ENCODE assay signal across 9 cellular contexts in the genomic region with DNA sequence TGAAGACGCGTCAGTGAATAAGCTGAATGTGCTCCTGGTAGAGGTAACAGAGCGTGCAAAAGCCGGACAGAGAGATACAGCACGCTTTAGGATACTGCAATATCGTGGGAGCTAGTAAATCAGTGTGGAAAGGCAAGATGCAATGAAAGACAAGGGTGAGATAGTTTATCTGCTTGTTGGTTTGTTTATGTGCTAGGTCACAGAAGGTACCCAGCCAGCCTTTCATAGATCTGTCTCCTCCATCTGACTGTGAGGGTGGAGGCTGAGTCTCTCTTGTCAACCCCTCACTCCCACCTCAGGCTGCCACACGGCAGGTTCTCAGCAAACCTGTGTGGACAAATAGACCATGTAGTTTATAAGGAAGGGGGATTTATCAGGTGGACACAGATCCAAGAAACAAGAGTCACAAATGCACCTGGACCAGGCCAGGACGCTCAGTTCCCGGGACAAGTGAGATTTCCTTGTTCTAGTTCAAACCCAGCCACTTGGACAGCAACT. TPM values are rescaled to one million over a fixed set of nuclear protein-coding genes. Genes with fewer than 3 reads are reported as not detected.
DNase-seq lines count a peak whose midpoint lies in the region; ATAC-seq and TF ChIP-seq lines count a peak whose summit lies in the region.
"Had no signal": no experiment of that assay in that cellular context is flagged by ENCODE, and none has a peak within 500 bp of the region (broad histone marks: within the 10 kb centered on the region; RNA-seq: fewer than 3 reads in every experiment).

No MANE protein-coding gene starts in this region.

- ATAC-seq in WTC11 = no peak
- peak; percentile 0 for ATAC-seq in sciatic nerve
- no peak for ATAC-seq in HG03196 (IDR thresholded peaks at IDR 0.05; ENCODE audit: unreplicated experiment)
- ATAC-seq in GM21390 (IDR thresholded peaks at IDR 0.05; ENCODE audit: unreplicated experiment) = no peak

- H3K4me3 ChIP-seq in HFF-Myc (replicated peaks; ENCODE audit: low read depth, low read length) = peak overlapping the region; percentile 38

- no peaks in the 10 kb centered on the region for H3K9me3 Mint-ChIP-seq in WTC11

- intact Hi-C loops in sciatic nerve (cut with DNase I) = no loop called here

- DNase-seq in HFF-Myc (ENCODE audit: extremely low read depth, low read depth) (no peak), WTC11 (ENCODE audit: low spot score) (no peak), globus pallidus (ENCODE audit: low spot score) (peak; percentile 84), sciatic nerve (ENCODE audit: low spot score) (no peak), dedifferentiated amniotic fluid mesenchymal stem cell (ENCODE audit: extremely low spot score) (no peak)
- DNase-seq in stimulated activated CD4-positive, alpha-beta T cell treated with anti-CD3 and anti-CD28 coated beads, Interleukin-4, amount 100 ng/mL, for 4 hours = no peak

- TF ChIP-seq CTCF in HFF-Myc (IDR thresholded peaks at IDR 0.05; ENCODE audit: low read depth, low read length, missing control alignments) (no peak), WTC11 (IDR thresholded peaks at IDR 0.05) (no peak)

- H3K4me3 Mint-ChIP-seq in WTC11 = peak overlapping the region; percentile 52

- H3K27me3 Mint-ChIP-seq in WTC11 (ENCODE audit: low read depth) = peaks cover 4% of the 10 kb centered on the region; the same call in 1 of the 2 replicates

- CTCF ChIA-PET in WTC11 (lab: Charles Lee) = interaction anchor here (0.6 to 4.2 kb wide), 15 partner anchors 9 to 360 kb away, joined by 3 to 46 read pairs (median 6); partner anchors contain the start of genes ASF1B, DNAJB1 and PTGER1

- peaks cover 14% of the 10 kb centered on the region for H3K36me3 Mint-ChIP-seq in WTC11

- POLR2A ChIA-PET in WTC11 (lab: Charles Lee) = interaction anchor here (0.6 to 1.9 kb wide), 6 partner anchors 11 to 192 kb away, joined by 3 to 7 read pairs (median 4); partner anchors contain the start of gene DNAJB1

- H3K4me1 Mint-ChIP-seq in WTC11 = peaks cover 21% of the 10 kb centered on the region

- peak overlapping the region; percentile 95 for H3K27ac Mint-ChIP-seq in WTC11

TF ChIP-seq in WTC11, 78 proteins besides CTCF, POLR2A, EP300 and RAD21:
- TF ChIP-seq ZNF263 (CRISPR knock-in tag; IDR thresholded peaks at IDR 0.05; ENCODE audit: low read depth) (no peak), RORB (CRISPR knock-in tag; IDR thresholded peaks at IDR 0.05) (no peak), ESRRA (CRISPR knock-in tag; IDR thresholded peaks at IDR 0.05; ENCODE audit: borderline replicate concordance) (no peak), KAT7 (CRISPR knock-in tag; IDR thresholded peaks at IDR 0.05; ENCODE audit: borderline replicate concordance) (no peak), ATF2 (CRISPR knock-in tag; IDR thresholded peaks at IDR 0.05; ENCODE audit: borderline replicate concordance, low read depth) (no peak), ZNF416 (CRISPR knock-in tag; IDR thresholded peaks at IDR 0.05) (no peak), NR2C2 (CRISPR knock-in tag; IDR thresholded peaks at IDR 0.05) (no peak), ZBTB21 (CRISPR knock-in tag; IDR thresholded peaks at IDR 0.05; ENCODE audit: borderline replicate concordance) (no peak)
- TF ChIP-seq, protein P1, sequence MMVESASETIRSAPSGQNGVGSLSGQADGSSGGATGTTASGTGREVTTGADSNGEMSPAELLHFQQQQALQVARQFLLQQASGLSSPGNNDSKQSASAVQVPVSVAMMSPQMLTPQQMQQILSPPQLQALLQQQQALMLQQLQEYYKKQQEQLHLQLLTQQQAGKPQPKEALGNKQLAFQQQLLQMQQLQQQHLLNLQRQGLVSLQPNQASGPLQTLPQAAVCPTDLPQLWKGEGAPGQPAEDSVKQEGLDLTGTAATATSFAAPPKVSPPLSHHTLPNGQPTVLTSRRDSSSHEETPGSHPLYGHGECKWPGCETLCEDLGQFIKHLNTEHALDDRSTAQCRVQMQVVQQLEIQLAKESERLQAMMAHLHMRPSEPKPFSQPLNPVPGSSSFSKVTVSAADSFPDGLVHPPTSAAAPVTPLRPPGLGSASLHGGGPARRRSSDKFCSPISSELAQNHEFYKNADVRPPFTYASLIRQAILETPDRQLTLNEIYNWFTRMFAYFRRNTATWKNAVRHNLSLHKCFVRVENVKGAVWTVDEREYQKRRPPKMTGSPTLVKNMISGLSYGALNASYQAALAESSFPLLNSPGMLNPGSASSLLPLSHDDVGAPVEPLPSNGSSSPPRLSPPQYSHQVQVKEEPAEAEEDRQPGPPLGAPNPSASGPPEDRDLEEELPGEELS (CRISPR knock-in tag; IDR thresholded peaks at IDR 0.05) = no peak
- TF ChIP-seq, protein P2, sequence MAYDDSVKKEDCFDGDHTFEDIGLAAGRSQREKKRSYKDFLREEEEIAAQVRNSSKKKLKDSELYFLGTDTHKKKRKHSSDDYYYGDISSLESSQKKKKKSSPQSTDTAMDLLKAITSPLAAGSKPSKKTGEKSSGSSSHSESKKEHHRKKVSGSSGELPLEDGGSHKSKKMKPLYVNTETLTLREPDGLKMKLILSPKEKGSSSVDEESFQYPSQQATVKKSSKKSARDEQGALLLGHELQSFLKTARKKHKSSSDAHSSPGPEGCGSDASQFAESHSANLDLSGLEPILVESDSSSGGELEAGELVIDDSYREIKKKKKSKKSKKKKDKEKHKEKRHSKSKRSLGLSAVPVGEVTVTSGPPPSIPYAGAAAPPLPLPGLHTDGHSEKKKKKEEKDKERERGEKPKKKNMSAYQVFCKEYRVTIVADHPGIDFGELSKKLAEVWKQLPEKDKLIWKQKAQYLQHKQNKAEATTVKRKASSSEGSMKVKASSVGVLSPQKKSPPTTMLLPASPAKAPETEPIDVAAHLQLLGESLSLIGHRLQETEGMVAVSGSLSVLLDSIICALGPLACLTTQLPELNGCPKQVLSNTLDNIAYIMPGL (CRISPR knock-in tag; IDR thresholded peaks at IDR 0.05) = no peak
- TF ChIP-seq, protein P3, sequence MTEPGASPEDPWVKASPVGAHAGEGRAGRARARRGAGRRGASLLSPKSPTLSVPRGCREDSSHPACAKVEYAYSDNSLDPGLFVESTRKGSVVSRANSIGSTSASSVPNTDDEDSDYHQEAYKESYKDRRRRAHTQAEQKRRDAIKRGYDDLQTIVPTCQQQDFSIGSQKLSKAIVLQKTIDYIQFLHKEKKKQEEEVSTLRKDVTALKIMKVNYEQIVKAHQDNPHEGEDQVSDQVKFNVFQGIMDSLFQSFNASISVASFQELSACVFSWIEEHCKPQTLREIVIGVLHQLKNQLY (CRISPR knock-in tag; IDR thresholded peaks at IDR 0.05) = no peak

RNA-seq across cellular contexts. Expression of gene GIPC1, which starts 1.0 kb away (rescaled TPM):
- total RNA-seq in WTC11 (2021) = 70.7 to 76.5 TPM (median 75.0 TPM) in 3 replicates
- total RNA-seq in sciatic nerve = 50.2 TPM

RNA-seq across cellular contexts. Expression of gene DNAJB1, which starts 21.3 kb away (rescaled TPM):
- total RNA-seq in WTC11 (2021) (54.5 to 88.7 TPM (median 81.9 TPM) in 3 replicates), sciatic nerve (86.0 TPM)

RNA-seq across cellular contexts. Expression of gene PTGER1, which starts 21.7 kb away (rescaled TPM):
- total RNA-seq in WTC11 (2021) (0.68 to 1.2 TPM (median 0.87 TPM) in 3 replicates), sciatic nerve (2.4 TPM)
- total RNA-seq: myocyte had no signal

RNA-seq across cellular contexts. Expression of gene TECR, which starts 32.5 kb away (rescaled TPM):
- total RNA-seq in WTC11 (2021) (161 to 198 TPM (median 197 TPM) in 3 replicates), sciatic nerve (101 TPM)
